In the genomic region with DNA sequence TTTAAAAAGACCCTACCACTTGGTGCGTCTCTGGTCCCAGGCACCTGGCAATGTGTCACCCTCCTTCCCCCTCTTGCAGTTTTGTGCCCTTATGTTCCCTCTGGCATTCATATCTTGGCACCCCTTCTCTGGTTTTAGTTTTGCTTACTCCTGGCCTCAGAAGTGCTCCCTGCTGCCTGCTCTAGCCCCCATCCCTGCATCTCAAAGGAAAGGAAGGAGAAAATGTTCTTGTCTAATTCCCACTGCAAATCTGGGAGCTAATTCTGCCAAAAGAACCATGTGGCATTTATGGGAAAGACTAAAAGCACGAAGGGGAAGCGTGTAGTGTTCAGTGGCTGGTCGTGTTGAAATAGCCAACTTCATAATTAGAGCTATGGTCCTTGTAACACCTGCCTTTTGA, we compare ENCODE assay signal across 8 cellular contexts.
"Had no signal": no experiment of that assay in that cellular context is flagged by ENCODE, and none has a peak within 500 bp of the region (broad histone marks: within the 10 kb centered on the region; RNA-seq: fewer than 3 reads in every experiment).

No MANE protein-coding gene starts in this region.

- H3K9me3 ChIP-seq: HAP-1 had no signal

- H3K9ac ChIP-seq: GM23248 had no signal

- H3K4me1 ChIP-seq: HAP-1 had no signal

- H3K36me3 ChIP-seq: HAP-1 had no signal

- DNase-seq: GM23248, GOT3, H7, HFFc6 had no signal

- H2AFZ ChIP-seq: GM23248 had no signal

- H3K27ac ChIP-seq: GM23248, HL-60 had no signal

- ATAC-seq: HCT116, HepG2 had no signal

- H3K4me3 ChIP-seq: GM23248, HAP-1 had no signal
